Comparison of ENCODE assay signal across 2 cellular contexts in the genomic region with DNA sequence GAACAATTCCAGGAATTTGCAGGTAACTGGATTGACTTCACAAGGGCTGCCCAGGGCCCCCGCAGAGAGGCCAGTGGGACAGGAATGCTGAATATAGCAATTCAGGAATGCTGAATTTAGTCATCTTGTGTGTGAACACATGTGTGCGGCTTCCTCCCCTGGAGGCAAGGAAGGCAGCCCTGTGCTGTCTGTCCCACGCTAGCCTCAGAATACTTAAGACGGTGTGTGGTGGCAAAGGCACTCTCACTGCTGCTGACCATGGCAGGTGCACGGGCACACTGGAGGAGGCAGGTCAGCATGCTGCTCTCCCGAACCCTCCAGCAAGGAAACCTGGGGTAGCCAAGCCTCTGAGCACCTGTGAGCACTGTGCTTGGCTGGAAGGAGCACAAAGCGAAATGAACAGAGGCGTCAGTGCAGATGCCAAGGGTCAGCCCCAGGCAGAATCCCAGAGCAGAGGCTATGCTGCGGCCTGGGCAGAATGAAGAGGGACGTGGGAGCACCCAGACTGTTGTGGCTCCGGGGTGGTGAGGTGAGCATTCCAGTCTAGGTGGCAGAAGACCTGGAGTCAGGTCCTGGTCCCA.
TF ChIP-seq lines count a peak whose summit lies in the region.

No MANE protein-coding gene starts in this region.

TF ChIP-seq in K562, 482 proteins besides CTCF, POLR2A, EP300 and RAD21:
- TF ChIP-seq, protein P1, sequence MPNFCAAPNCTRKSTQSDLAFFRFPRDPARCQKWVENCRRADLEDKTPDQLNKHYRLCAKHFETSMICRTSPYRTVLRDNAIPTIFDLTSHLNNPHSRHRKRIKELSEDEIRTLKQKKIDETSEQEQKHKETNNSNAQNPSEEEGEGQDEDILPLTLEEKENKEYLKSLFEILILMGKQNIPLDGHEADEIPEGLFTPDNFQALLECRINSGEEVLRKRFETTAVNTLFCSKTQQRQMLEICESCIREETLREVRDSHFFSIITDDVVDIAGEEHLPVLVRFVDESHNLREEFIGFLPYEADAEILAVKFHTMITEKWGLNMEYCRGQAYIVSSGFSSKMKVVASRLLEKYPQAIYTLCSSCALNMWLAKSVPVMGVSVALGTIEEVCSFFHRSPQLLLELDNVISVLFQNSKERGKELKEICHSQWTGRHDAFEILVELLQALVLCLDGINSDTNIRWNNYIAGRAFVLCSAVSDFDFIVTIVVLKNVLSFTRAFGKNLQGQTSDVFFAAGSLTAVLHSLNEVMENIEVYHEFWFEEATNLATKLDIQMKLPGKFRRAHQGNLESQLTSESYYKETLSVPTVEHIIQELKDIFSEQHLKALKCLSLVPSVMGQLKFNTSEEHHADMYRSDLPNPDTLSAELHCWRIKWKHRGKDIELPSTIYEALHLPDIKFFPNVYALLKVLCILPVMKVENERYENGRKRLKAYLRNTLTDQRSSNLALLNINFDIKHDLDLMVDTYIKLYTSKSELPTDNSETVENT (CRISPR knock-in tag; IDR thresholded peaks at IDR 0.05): peak; percentile 65; the same call in 1 of the 2 replicates
- TF ChIP-seq NFE2 (IDR thresholded peaks at IDR 0.05; ENCODE audit: low read depth): no peak
- TF ChIP-seq, protein P2, sequence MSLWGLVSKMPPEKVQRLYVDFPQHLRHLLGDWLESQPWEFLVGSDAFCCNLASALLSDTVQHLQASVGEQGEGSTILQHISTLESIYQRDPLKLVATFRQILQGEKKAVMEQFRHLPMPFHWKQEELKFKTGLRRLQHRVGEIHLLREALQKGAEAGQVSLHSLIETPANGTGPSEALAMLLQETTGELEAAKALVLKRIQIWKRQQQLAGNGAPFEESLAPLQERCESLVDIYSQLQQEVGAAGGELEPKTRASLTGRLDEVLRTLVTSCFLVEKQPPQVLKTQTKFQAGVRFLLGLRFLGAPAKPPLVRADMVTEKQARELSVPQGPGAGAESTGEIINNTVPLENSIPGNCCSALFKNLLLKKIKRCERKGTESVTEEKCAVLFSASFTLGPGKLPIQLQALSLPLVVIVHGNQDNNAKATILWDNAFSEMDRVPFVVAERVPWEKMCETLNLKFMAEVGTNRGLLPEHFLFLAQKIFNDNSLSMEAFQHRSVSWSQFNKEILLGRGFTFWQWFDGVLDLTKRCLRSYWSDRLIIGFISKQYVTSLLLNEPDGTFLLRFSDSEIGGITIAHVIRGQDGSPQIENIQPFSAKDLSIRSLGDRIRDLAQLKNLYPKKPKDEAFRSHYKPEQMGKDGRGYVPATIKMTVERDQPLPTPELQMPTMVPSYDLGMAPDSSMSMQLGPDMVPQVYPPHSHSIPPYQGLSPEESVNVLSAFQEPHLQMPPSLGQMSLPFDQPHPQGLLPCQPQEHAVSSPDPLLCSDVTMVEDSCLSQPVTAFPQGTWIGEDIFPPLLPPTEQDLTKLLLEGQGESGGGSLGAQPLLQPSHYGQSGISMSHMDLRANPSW (CRISPR knock-in tag; IDR thresholded peaks at IDR 0.05): peak; percentile 81; the same call in 1 of the 2 replicates
- TF ChIP-seq, protein P3, sequence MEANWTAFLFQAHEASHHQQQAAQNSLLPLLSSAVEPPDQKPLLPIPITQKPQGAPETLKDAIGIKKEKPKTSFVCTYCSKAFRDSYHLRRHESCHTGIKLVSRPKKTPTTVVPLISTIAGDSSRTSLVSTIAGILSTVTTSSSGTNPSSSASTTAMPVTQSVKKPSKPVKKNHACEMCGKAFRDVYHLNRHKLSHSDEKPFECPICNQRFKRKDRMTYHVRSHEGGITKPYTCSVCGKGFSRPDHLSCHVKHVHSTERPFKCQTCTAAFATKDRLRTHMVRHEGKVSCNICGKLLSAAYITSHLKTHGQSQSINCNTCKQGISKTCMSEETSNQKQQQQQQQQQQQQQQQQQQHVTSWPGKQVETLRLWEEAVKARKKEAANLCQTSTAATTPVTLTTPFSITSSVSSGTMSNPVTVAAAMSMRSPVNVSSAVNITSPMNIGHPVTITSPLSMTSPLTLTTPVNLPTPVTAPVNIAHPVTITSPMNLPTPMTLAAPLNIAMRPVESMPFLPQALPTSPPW (CRISPR knock-in tag; IDR thresholded peaks at IDR 0.05): no peak
- no peak for TF ChIP-seq NR1H2 (CRISPR knock-in tag; IDR thresholded peaks at IDR 0.05)
- peak in 1 of 2 experiments; percentile 4; a peak in 1 of 4 replicates for TF ChIP-seq SIX5 (IDR thresholded peaks at IDR 0.05; ENCODE audit: borderline replicate concordance in 1 of 2, insufficient read depth in 1 of 2, low read depth in 1 of 2, low read length in 2 of 2)
- TF ChIP-seq, protein P4, sequence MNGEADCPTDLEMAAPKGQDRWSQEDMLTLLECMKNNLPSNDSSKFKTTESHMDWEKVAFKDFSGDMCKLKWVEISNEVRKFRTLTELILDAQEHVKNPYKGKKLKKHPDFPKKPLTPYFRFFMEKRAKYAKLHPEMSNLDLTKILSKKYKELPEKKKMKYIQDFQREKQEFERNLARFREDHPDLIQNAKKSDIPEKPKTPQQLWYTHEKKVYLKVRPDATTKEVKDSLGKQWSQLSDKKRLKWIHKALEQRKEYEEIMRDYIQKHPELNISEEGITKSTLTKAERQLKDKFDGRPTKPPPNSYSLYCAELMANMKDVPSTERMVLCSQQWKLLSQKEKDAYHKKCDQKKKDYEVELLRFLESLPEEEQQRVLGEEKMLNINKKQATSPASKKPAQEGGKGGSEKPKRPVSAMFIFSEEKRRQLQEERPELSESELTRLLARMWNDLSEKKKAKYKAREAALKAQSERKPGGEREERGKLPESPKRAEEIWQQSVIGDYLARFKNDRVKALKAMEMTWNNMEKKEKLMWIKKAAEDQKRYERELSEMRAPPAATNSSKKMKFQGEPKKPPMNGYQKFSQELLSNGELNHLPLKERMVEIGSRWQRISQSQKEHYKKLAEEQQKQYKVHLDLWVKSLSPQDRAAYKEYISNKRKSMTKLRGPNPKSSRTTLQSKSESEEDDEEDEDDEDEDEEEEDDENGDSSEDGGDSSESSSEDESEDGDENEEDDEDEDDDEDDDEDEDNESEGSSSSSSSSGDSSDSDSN (IDR thresholded peaks at IDR 0.05; ENCODE audit: borderline replicate concordance in 1 of 2, low read depth in 2 of 2, low read length in 2 of 2): no peak

TF ChIP-seq in HepG2, 621 proteins besides CTCF, POLR2A, EP300 and RAD21:
- TF ChIP-seq, protein P5, sequence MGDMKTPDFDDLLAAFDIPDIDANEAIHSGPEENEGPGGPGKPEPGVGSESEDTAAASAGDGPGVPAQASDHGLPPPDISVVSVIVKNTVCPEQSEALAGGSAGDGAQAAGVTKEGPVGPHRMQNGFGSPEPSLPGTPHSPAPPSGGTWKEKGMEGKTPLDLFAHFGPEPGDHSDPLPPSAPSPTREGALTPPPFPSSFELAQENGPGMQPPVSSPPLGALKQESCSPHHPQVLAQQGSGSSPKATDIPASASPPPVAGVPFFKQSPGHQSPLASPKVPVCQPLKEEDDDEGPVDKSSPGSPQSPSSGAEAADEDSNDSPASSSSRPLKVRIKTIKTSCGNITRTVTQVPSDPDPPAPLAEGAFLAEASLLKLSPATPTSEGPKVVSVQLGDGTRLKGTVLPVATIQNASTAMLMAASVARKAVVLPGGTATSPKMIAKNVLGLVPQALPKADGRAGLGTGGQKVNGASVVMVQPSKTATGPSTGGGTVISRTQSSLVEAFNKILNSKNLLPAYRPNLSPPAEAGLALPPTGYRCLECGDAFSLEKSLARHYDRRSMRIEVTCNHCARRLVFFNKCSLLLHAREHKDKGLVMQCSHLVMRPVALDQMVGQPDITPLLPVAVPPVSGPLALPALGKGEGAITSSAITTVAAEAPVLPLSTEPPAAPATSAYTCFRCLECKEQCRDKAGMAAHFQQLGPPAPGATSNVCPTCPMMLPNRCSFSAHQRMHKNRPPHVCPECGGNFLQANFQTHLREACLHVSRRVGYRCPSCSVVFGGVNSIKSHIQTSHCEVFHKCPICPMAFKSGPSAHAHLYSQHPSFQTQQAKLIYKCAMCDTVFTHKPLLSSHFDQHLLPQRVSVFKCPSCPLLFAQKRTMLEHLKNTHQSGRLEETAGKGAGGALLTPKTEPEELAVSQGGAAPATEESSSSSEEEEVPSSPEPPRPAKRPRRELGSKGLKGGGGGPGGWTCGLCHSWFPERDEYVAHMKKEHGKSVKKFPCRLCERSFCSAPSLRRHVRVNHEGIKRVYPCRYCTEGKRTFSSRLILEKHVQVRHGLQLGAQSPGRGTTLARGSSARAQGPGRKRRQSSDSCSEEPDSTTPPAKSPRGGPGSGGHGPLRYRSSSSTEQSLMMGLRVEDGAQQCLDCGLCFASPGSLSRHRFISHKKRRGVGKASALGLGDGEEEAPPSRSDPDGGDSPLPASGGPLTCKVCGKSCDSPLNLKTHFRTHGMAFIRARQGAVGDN (CRISPR knock-in tag; IDR thresholded peaks at IDR 0.05): peak; percentile 2; the same call in 1 of the 2 replicates
- TF ChIP-seq MAFK (conservative IDR thresholded peaks at IDR 0.05 in 1 of 2, IDR thresholded peaks at IDR 0.05 in 1 of 2; ENCODE audit: low read length in 2 of 2): 0 out of 4 replicates have a peak, but pooled peaks of 1 of the 2 experiments have one; percentile 1
- TF ChIP-seq KDM1A (CRISPR knock-in tag; IDR thresholded peaks at IDR 0.05): no peak
- TF ChIP-seq, protein P6, sequence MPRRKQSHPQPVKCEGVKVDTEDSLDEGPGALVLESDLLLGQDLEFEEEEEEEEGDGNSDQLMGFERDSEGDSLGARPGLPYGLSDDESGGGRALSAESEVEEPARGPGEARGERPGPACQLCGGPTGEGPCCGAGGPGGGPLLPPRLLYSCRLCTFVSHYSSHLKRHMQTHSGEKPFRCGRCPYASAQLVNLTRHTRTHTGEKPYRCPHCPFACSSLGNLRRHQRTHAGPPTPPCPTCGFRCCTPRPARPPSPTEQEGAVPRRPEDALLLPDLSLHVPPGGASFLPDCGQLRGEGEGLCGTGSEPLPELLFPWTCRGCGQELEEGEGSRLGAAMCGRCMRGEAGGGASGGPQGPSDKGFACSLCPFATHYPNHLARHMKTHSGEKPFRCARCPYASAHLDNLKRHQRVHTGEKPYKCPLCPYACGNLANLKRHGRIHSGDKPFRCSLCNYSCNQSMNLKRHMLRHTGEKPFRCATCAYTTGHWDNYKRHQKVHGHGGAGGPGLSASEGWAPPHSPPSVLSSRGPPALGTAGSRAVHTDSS (CRISPR knock-in tag; conservative IDR thresholded peaks at IDR 0.05): no peak
- TF ChIP-seq, protein P7, sequence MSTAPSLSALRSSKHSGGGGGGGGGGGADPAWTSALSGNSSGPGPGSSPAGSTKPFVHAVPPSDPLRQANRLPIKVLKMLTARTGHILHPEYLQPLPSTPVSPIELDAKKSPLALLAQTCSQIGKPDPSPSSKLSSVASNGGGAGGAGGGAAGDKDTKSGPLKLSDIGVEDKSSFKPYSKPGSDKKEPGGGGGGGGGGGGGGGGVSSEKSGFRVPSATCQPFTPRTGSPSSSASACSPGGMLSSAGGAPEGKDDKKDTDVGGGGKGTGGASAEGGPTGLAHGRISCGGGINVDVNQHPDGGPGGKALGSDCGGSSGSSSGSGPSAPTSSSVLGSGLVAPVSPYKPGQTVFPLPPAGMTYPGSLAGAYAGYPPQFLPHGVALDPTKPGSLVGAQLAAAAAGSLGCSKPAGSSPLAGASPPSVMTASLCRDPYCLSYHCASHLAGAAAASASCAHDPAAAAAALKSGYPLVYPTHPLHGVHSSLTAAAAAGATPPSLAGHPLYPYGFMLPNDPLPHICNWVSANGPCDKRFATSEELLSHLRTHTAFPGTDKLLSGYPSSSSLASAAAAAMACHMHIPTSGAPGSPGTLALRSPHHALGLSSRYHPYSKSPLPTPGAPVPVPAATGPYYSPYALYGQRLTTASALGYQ (CRISPR knock-in tag; IDR thresholded peaks at IDR 0.05): no peak
- no peak for TF ChIP-seq ETV5 (CRISPR knock-in tag; IDR thresholded peaks at IDR 0.05; ENCODE audit: borderline replicate concordance)
- TF ChIP-seq, protein P8, sequence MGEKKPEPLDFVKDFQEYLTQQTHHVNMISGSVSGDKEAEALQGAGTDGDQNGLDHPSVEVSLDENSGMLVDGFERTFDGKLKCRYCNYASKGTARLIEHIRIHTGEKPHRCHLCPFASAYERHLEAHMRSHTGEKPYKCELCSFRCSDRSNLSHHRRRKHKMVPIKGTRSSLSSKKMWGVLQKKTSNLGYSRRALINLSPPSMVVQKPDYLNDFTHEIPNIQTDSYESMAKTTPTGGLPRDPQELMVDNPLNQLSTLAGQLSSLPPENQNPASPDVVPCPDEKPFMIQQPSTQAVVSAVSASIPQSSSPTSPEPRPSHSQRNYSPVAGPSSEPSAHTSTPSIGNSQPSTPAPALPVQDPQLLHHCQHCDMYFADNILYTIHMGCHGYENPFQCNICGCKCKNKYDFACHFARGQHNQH (CRISPR knock-in tag; IDR thresholded peaks at IDR 0.05): no peak
- TF ChIP-seq, protein P9, sequence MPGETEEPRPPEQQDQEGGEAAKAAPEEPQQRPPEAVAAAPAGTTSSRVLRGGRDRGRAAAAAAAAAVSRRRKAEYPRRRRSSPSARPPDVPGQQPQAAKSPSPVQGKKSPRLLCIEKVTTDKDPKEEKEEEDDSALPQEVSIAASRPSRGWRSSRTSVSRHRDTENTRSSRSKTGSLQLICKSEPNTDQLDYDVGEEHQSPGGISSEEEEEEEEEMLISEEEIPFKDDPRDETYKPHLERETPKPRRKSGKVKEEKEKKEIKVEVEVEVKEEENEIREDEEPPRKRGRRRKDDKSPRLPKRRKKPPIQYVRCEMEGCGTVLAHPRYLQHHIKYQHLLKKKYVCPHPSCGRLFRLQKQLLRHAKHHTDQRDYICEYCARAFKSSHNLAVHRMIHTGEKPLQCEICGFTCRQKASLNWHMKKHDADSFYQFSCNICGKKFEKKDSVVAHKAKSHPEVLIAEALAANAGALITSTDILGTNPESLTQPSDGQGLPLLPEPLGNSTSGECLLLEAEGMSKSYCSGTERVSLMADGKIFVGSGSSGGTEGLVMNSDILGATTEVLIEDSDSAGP (CRISPR knock-in tag; IDR thresholded peaks at IDR 0.05; ENCODE audit: borderline replicate concordance): 0 out of 2 replicates have a peak, but pooled peaks have one; percentile 5
